8 cellular contexts compared by ENCODE assay signal in genomic region chr6:36874443-36875249, GRCh38. TPM values are rescaled to one million over a fixed set of nuclear protein-coding genes. Genes with fewer than 3 reads are reported as not detected.
DNase-seq lines count a peak whose midpoint lies in the region; ATAC-seq and TF ChIP-seq lines count a peak whose summit lies in the region.

PPIL1 (minus strand) TSS chr6:36874803; CDS start chr6:36874772, 31 bp downstream.

- ATAC-seq in GM19025 (IDR thresholded peaks at IDR 0.05; ENCODE audit: low read depth, unreplicated experiment) (peak; percentile 75), HG03342 (IDR thresholded peaks at IDR 0.05; ENCODE audit: unreplicated experiment) (peak; percentile 80)

- no peaks in the 10 kb centered on the region for H3K27me3 Mint-ChIP-seq in chondrocyte (ENCODE audit: low read depth)

- H3K4me1 Mint-ChIP-seq in chondrocyte (ENCODE audit: low read depth): peaks cover 21% of the 10 kb centered on the region

- H3K36me3 ChIP-seq in kidney epithelial cell (ENCODE audit: control insufficient read depth, insufficient read depth, low read length): no peaks in the 10 kb centered on the region

- no peaks in the 10 kb centered on the region for H3K27me3 ChIP-seq in kidney epithelial cell (ENCODE audit: control insufficient read depth, insufficient read depth, low read length)

- DNase-seq in AG09309 (ENCODE audit: low read depth): peak; percentile 51
- DNase-seq in NCI-H460 (ENCODE audit: extremely low read depth, low read depth): peak; percentile 80
- peak; percentile 64 to 72 for DNase-seq in activated CD4-positive, alpha-beta T cell treated with anti-CD3 and anti-CD28 coated beads for 24 hours (ENCODE audit: low read depth in 2 of 2)
- no peak for DNase-seq in chondrocyte (ENCODE audit: low spot score)
- peak; percentile 55 for DNase-seq in kidney epithelial cell (ENCODE audit: low read depth)
- peak; percentile 80 to 81 for DNase-seq in stimulated activated CD4-positive, alpha-beta T cell treated with anti-CD3 and anti-CD28 coated beads, Interleukin-15, amount 100 ng/mL, for 48 hours (ENCODE audit: low read depth in 2 of 2)

- H3K9me3 Mint-ChIP-seq in chondrocyte (ENCODE audit: low read depth): no peaks in the 10 kb centered on the region

- TF ChIP-seq CTCF in AG09309 (IDR thresholded peaks at IDR 0.05; ENCODE audit: control insufficient read depth, insufficient read depth, low read depth, low read length, missing control alignments): no peak
- TF ChIP-seq CTCF in chondrocyte (IDR thresholded peaks at IDR 0.05): peak; percentile 29
- no peak for TF ChIP-seq CTCF in kidney epithelial cell (IDR thresholded peaks at IDR 0.05; ENCODE audit: insufficient read depth, low read length, poor library complexity, severe bottlenecking)

- H3K36me3 Mint-ChIP-seq in chondrocyte (ENCODE audit: low read depth): peaks cover 8% of the 10 kb centered on the region

- peak within 1 kb of the TSS; percentile 98 for H3K4me3 Mint-ChIP-seq in chondrocyte (ENCODE audit: unreplicated experiment)

- H3K4me3 ChIP-seq in AG09309 (ENCODE audit: control insufficient read depth, low read depth, low read length) (peak within 1 kb of the TSS; percentile 71), kidney epithelial cell (ENCODE audit: low read depth, low read length) (peak within 1 kb of the TSS; percentile 55)

- H3K27ac Mint-ChIP-seq in chondrocyte (ENCODE audit: unreplicated experiment): peak within 1 kb of the TSS; percentile 99

RNA-seq across cellular contexts. Expression of gene PPIL1, which starts in this region (rescaled TPM):
- 44.7 and 47.7 TPM in 2 replicates for total RNA-seq in NCI-H460 (2014; rRNA removed; shearing (Covaris generic))
- 19.3 and 23.9 TPM in 2 replicates for polyA plus RNA-seq in NCI-H460 (2014; cell fraction: nucleus; rRNA removed)
- 25.0 to 33.5 TPM (median 25.6 TPM) in 3 replicates for total RNA-seq in chondrocyte
- 49.5 and 52.4 TPM in 2 replicates for total RNA-seq in kidney epithelial cell
